ENCODE assay signal across 19 cellular contexts in the genomic region with DNA sequence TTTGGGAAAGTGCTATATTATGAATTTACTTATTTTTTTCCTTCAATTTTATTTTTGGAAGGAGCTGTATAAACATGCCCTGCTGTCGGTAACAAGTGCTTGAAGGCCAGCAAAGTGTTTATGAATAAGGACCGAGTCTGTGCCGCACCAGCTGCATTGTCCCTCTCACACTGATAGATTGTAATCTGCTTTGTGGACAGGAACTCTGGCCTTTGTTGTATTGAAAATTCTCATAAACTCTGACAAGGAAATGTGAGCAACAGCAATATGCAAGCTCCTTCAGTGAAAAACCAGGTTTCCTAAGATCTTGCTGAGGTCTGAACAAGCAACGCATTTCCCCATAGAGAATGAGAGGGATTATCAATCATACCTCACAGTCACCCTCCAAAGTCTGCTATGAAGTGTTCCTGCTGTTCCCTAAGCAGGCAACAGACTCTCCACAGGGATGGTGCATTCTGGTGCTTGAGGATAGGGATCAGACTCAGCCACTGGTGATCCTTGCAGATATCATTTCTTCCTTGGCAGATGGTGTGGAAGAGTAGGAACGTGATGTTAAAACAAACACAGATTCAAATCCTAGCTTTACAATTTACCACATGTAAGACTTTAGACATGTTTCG.
A peak's percentile ranks its signal among the peaks of the same experiment; 100 is the strongest.
DNase-seq lines count a peak whose midpoint lies in the region; ATAC-seq and TF ChIP-seq lines count a peak whose summit lies in the region.
"Had no signal": no experiment of that assay in that cellular context is flagged by ENCODE, and none has a peak within 500 bp of the region (broad histone marks: within the 10 kb centered on the region; RNA-seq: fewer than 3 reads in every experiment).

No MANE protein-coding gene starts in this region.

- H3K36me3 Mint-ChIP-seq in activated naive CD8-positive, alpha-beta T cell treated with anti-CD3 and anti-CD28 coated beads, Interleukin-2, amount 50 U/mL, for 24 hours (ENCODE audit: low read depth): no peaks in the 10 kb centered on the region
- H3K36me3 Mint-ChIP-seq: activated CD8-positive, alpha-beta memory T cell treated with anti-CD3 and anti-CD28 coated beads, Interleukin-2, amount 10 ng/mL, durations not matched to agents 7 days and 5 days; activated naive CD4-positive, alpha-beta T cell treated with anti-CD3 and anti-CD28 coated beads, Interleukin-2, amount 50 U/mL, for 24 hours had no signal

- H3K27ac Mint-ChIP-seq in stimulated activated naive CD8-positive, alpha-beta T cell treated with anti-CD3 and anti-CD28 coated beads, Interleukin-15, amount 100 ng/mL, for 72 hours: no peak overlapping the region
- H3K27ac Mint-ChIP-seq in activated naive CD8-positive, alpha-beta T cell treated with anti-CD3 and anti-CD28 coated beads, Interleukin-2, amount 50 U/mL, for 24 hours: no peak overlapping the region
- H3K27ac Mint-ChIP-seq: activated CD8-positive, alpha-beta memory T cell treated with anti-CD3 and anti-CD28 coated beads, Interleukin-2, amount 10 ng/mL, durations not matched to agents 7 days and 5 days; activated naive CD4-positive, alpha-beta T cell treated with anti-CD3 and anti-CD28 coated beads, Interleukin-2, amount 50 U/mL, for 24 hours; activated T-helper 1 cell treated with anti-CD3 and anti-CD28 coated beads, Interleukin-12 subunit alpha, Interleukin-12 subunit beta, Interleukin-2, Interleukin-4 antibody, amounts not matched to agents 30 ng/mL and 10 ng/mL and 1 ng/mL, durations not matched to agents 14 hours and 24 hours and 36 hours had no signal

- DNase-seq in NCI-H2171 treated with DMSO at 0.1 percent for 48 hours (lab: John Stamatoyannopoulos, UW) (peak; percentile 63), NCI-H774 (lab: John Stamatoyannopoulos, UW) (peak; percentile 38)
- DNase-seq in stimulated activated naive CD8-positive, alpha-beta T cell treated with anti-CD3 and anti-CD28 coated beads, Interleukin-15, amount 100 ng/mL, for 72 hours: no peak
- no peak for DNase-seq in activated naive CD8-positive, alpha-beta T cell treated with anti-CD3 and anti-CD28 coated beads, Interleukin-2, amount 50 U/mL, for 24 hours
- DNase-seq: activated CD4-positive, alpha-beta T cell treated with anti-CD3 and anti-CD28 coated beads for 48 hours; activated CD8-positive, alpha-beta memory T cell treated with anti-CD3 and anti-CD28 coated beads, Interleukin-2, amount 10 ng/mL, durations not matched to agents 7 days and 5 days; AML-193; HCEC 1CT; left ventricle myocardium superior; NCI-H187 treated with DMSO at 0.1 percent for 48 hours; NCI-H526; right cardiac atrium; T-helper 1 cell had no signal

- H3K9me3 Mint-ChIP-seq in stimulated activated naive CD8-positive, alpha-beta T cell treated with anti-CD3 and anti-CD28 coated beads, Interleukin-15, amount 100 ng/mL, for 72 hours: peaks cover 0 to 7% of the 10 kb centered on the region in 2 donors
- peaks cover 4% of the 10 kb centered on the region for H3K9me3 Mint-ChIP-seq in activated naive CD8-positive, alpha-beta T cell treated with anti-CD3 and anti-CD28 coated beads, Interleukin-2, amount 50 U/mL, for 24 hours
- H3K9me3 Mint-ChIP-seq: activated naive CD4-positive, alpha-beta T cell treated with anti-CD3 and anti-CD28 coated beads, Interleukin-2, amount 50 U/mL, for 24 hours had no signal

- TF ChIP-seq POLR2A in gastroesophageal sphincter (IDR thresholded peaks at IDR 0.05): no peak

- H2AFZ ChIP-seq in neuron (ENCODE audit: low read depth, low read length): peak overlapping the region; percentile 67

- no peak for TF ChIP-seq EP300 in gastroesophageal sphincter (IDR thresholded peaks at IDR 0.05)

- no peaks in the 10 kb centered on the region for H3K4me1 ChIP-seq in gastroesophageal sphincter
- H3K4me1 ChIP-seq in neuron (ENCODE audit: insufficient read depth, low read length): no peaks in the 10 kb centered on the region

- H3K4me3 ChIP-seq in gastroesophageal sphincter (no peak overlapping the region), neuron (ENCODE audit: low read length) (no peak overlapping the region)

- no peaks in the 10 kb centered on the region for H3K36me3 ChIP-seq in gastroesophageal sphincter
- no peaks in the 10 kb centered on the region for H3K36me3 ChIP-seq in neuron (ENCODE audit: insufficient read depth, low read length)

- H3K4me3 Mint-ChIP-seq in stimulated activated naive CD8-positive, alpha-beta T cell treated with anti-CD3 and anti-CD28 coated beads, Interleukin-15, amount 100 ng/mL, for 72 hours: no peak overlapping the region
- H3K4me3 Mint-ChIP-seq in activated naive CD8-positive, alpha-beta T cell treated with anti-CD3 and anti-CD28 coated beads, Interleukin-2, amount 50 U/mL, for 24 hours: no peak overlapping the region
- H3K4me3 Mint-ChIP-seq: activated CD8-positive, alpha-beta memory T cell treated with anti-CD3 and anti-CD28 coated beads, Interleukin-2, amount 10 ng/mL, durations not matched to agents 7 days and 5 days; activated naive CD4-positive, alpha-beta T cell treated with anti-CD3 and anti-CD28 coated beads, Interleukin-2, amount 50 U/mL, for 24 hours; activated T-helper 1 cell treated with anti-CD3 and anti-CD28 coated beads, Interleukin-12 subunit alpha, Interleukin-12 subunit beta, Interleukin-2, Interleukin-4 antibody, amounts not matched to agents 30 ng/mL and 10 ng/mL and 1 ng/mL, durations not matched to agents 14 hours and 24 hours and 36 hours had no signal

- H3K9me3 ChIP-seq in gastroesophageal sphincter (no peaks in the 10 kb centered on the region), neuron (ENCODE audit: low read length) (no peaks in the 10 kb centered on the region)

- peaks cover 15% of the 10 kb centered on the region for H3K27me3 Mint-ChIP-seq in stimulated activated naive CD8-positive, alpha-beta T cell treated with anti-CD3 and anti-CD28 coated beads, Interleukin-15, amount 100 ng/mL, for 72 hours
- H3K27me3 Mint-ChIP-seq in activated naive CD8-positive, alpha-beta T cell treated with anti-CD3 and anti-CD28 coated beads, Interleukin-2, amount 50 U/mL, for 24 hours: peaks cover 2% of the 10 kb centered on the region
- H3K27me3 Mint-ChIP-seq: activated CD8-positive, alpha-beta memory T cell treated with anti-CD3 and anti-CD28 coated beads, Interleukin-2, amount 10 ng/mL, durations not matched to agents 7 days and 5 days; activated naive CD4-positive, alpha-beta T cell treated with anti-CD3 and anti-CD28 coated beads, Interleukin-2, amount 50 U/mL, for 24 hours had no signal

- TF ChIP-seq CTCF in gastroesophageal sphincter (IDR thresholded peaks at IDR 0.05): no peak

- ATAC-seq in gastroesophageal sphincter: peak; percentile 53
- no peak for ATAC-seq in stimulated activated naive CD8-positive, alpha-beta T cell treated with anti-CD3 and anti-CD28 coated beads, Interleukin-15, amount 100 ng/mL, for 72 hours
- no peak for ATAC-seq in HG03139 (IDR thresholded peaks at IDR 0.05; ENCODE audit: unreplicated experiment)
- no peak for ATAC-seq in activated naive CD8-positive, alpha-beta T cell treated with anti-CD3 and anti-CD28 coated beads, Interleukin-2, amount 50 U/mL, for 24 hours
- ATAC-seq: activated CD8-positive, alpha-beta memory T cell treated with anti-CD3 and anti-CD28 coated beads, Interleukin-2, amount 10 ng/mL, durations not matched to agents 7 days and 5 days; left ventricle myocardium superior; right cardiac atrium; Right ventricle myocardium inferior had no signal

- no peak overlapping the region for H3K27ac ChIP-seq in gastroesophageal sphincter

- H3K4me1 Mint-ChIP-seq in stimulated activated naive CD8-positive, alpha-beta T cell treated with anti-CD3 and anti-CD28 coated beads, Interleukin-15, amount 100 ng/mL, for 72 hours: no peaks in the 10 kb centered on the region
- no peaks in the 10 kb centered on the region for H3K4me1 Mint-ChIP-seq in activated naive CD8-positive, alpha-beta T cell treated with anti-CD3 and anti-CD28 coated beads, Interleukin-2, amount 50 U/mL, for 24 hours
- H3K4me1 Mint-ChIP-seq: activated CD8-positive, alpha-beta memory T cell treated with anti-CD3 and anti-CD28 coated beads, Interleukin-2, amount 10 ng/mL, durations not matched to agents 7 days and 5 days; activated naive CD4-positive, alpha-beta T cell treated with anti-CD3 and anti-CD28 coated beads, Interleukin-2, amount 50 U/mL, for 24 hours had no signal

- WGBS in gastroesophageal sphincter (ENCODE audit: low coverage in 1 of 2), 2 donors: 21 to 32% methylated on average over 6 of the region's 6 CpGs

- H3K27me3 ChIP-seq in gastroesophageal sphincter (no peaks in the 10 kb centered on the region), neuron (ENCODE audit: insufficient read depth, low read length) (no peaks in the 10 kb centered on the region)

Comparison
In these comparisons a context has a peak if more than half of its experiments do, and no peak if none do; other contexts are left out.
1. DNase-seq: peak in NCI-H2171 treated with DMSO at 0.1 percent for 48 hours (single experiment) and NCI-H774 (single experiment); none in stimulated activated naive CD8-positive, alpha-beta T cell treated with anti-CD3 and anti-CD28 coated beads, Interleukin-15, amount 100 ng/mL, for 72 hours (0 of 2) and activated naive CD8-positive, alpha-beta T cell treated with anti-CD3 and anti-CD28 coated beads, Interleukin-2, amount 50 U/mL, for 24 hours (single experiment).